Comparison of ENCODE assay signal across 14 cellular contexts in the genomic region with DNA sequence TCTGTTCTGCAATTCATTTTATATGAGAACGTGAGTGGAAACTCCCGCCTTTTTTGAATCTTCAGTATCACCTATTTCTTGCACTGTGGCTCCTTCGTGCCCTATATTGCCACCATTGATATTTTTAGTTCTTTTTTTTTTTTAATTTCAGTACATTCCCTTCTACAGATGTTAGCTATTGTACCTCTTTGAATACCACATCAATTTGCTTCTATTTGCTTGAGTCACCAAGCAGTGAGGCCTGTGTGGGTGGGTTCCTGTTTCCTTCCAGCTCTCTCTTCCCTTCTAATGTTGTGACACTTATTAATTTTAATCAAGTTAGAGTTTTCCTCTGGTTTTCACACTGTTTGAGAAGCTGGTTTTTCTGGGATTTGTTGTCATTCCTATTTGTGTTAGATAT. TPM values are rescaled to one million over a fixed set of nuclear protein-coding genes. Genes with fewer than 3 reads are reported as not detected.
DNase-seq lines count a peak whose midpoint lies in the region; ATAC-seq and TF ChIP-seq lines count a peak whose summit lies in the region.
"Had no signal": no experiment of that assay in that cellular context is flagged by ENCODE, and none has a peak within 500 bp of the region (broad histone marks: within the 10 kb centered on the region; RNA-seq: fewer than 3 reads in every experiment).

No MANE protein-coding gene starts in this region.

- H3K4me3 Mint-ChIP-seq in memory B cell (peak overlapping the region; percentile 15), Caco-2 (ENCODE audit: unreplicated experiment) (no peak overlapping the region)
- H3K4me3 Mint-ChIP-seq: HFFc6 had no signal

- 0 out of 2 replicates have a peak, but pooled peaks cover 5% of the 10 kb centered on the region for H3F3A ChIP-seq in PC-9 (ENCODE audit: insufficient read depth, low read depth)

- TF ChIP-seq POLR2A in adrenal gland (IDR thresholded peaks at IDR 0.05): no peak

- peaks cover 41% of the 10 kb centered on the region for H3K79me2 ChIP-seq in PC-9 (ENCODE audit: low read depth)

- intact Hi-C loops in PC-9 (cut with micrococcal nuclease; ENCODE audit: unreplicated experiment) (no loop called here), adrenal gland (cut with DNase I) (no loop called here), Caco-2 (cut with micrococcal nuclease; ENCODE audit: unreplicated experiment) (no loop called here)

- H3K36me3 ChIP-seq in PC-9 (ENCODE audit: low read depth): peaks cover 23% of the 10 kb centered on the region
- H3K36me3 ChIP-seq in adrenal gland (replicated peaks in 1 of 2): peaks cover 0 to 18% of the 10 kb centered on the region in 2 donors
- no peaks in the 10 kb centered on the region for H3K36me3 ChIP-seq in Caco-2 (ENCODE audit: control insufficient read depth, insufficient read depth, low read length)

- POLR2A ChIA-PET in PC-9 (lab: Charles Lee; ENCODE audit: unreplicated experiment): interaction anchor here (0.6 kb wide), 2 partner anchors 113 to 896 kb away, joined by 11 to 32 read pairs; no protein-coding TSS in a partner anchor
- POLR2A ChIA-PET in Caco-2 (lab: Charles Lee): interaction anchor here (0.8 kb wide), 1 partner anchor 30 kb away, joined by 4 read pairs; no protein-coding TSS in a partner anchor

- H3K9me2 ChIP-seq in PC-9 (ENCODE audit: insufficient read depth): no peaks in the 10 kb centered on the region

- ATAC-seq in activated CD4-positive, CD25-positive, alpha-beta regulatory T cell treated with anti-CD3 and anti-CD28 coated beads, Interleukin-2, amount 50 U/mL, for 24 hours: peak; percentile 51 to 53
- ATAC-seq in GM18858 (IDR thresholded peaks at IDR 0.05; ENCODE audit: unreplicated experiment) (peak; percentile 55), memory B cell (ENCODE audit: low read depth) (peak; percentile 92)

- peaks cover 20% of the 10 kb centered on the region for H4K20me1 ChIP-seq in PC-9 (ENCODE audit: insufficient read depth)

- CTCF ChIA-PET in PC-9 (lab: Charles Lee): no interaction called here
- CTCF ChIA-PET in Caco-2 (lab: Charles Lee): no interaction called here

- H3K27me3 Mint-ChIP-seq in memory B cell (no peaks in the 10 kb centered on the region), Caco-2 (ENCODE audit: insufficient read depth, unreplicated experiment) (no peaks in the 10 kb centered on the region)

- peak overlapping the region; percentile 17 for H3K27ac Mint-ChIP-seq in memory B cell
- no peak overlapping the region for H3K27ac Mint-ChIP-seq in Caco-2 (ENCODE audit: unreplicated experiment)
- H3K27ac Mint-ChIP-seq: HFFc6 had no signal

- H3K27ac ChIP-seq in PC-9 (0 out of 2 replicates have a peak overlapping the region, but pooled peaks have one; percentile 11), adrenal gland (no peak overlapping the region)
- H3K27ac ChIP-seq: epithelial cell of prostate, SK-N-MC had no signal

- H3K9me3 ChIP-seq in PC-9 (ENCODE audit: insufficient read depth, low read depth): no peaks in the 10 kb centered on the region
- no peaks in the 10 kb centered on the region for H3K9me3 ChIP-seq in adrenal gland (replicated peaks in 1 of 3)
- H3K9me3 ChIP-seq in Caco-2: no peaks in the 10 kb centered on the region

- peaks cover 17% of the 10 kb centered on the region for H3K4me1 Mint-ChIP-seq in memory B cell
- H3K4me1 Mint-ChIP-seq in Caco-2 (ENCODE audit: low read depth, unreplicated experiment): no peaks in the 10 kb centered on the region

- no peak overlapping the region for H3K4me3 ChIP-seq in PC-9
- H3K4me3 ChIP-seq in adrenal gland: no peak overlapping the region
- no peak overlapping the region for H3K4me3 ChIP-seq in Caco-2 (ENCODE audit: low read depth, low read length)
- H3K4me3 ChIP-seq: SK-N-MC had no signal

- no peaks in the 10 kb centered on the region for H3K27me3 ChIP-seq in PC-9 (ENCODE audit: insufficient read depth, low read depth)
- no peaks in the 10 kb centered on the region for H3K27me3 ChIP-seq in adrenal gland
- H3K27me3 ChIP-seq in Caco-2 (replicated peaks; ENCODE audit: control insufficient read depth, insufficient read depth, low read length): no peaks in the 10 kb centered on the region

- no peak for TF ChIP-seq CTCF in PC-9 (conservative IDR thresholded peaks at IDR 0.05)
- TF ChIP-seq CTCF in adrenal gland (IDR thresholded peaks at IDR 0.05): no peak
- no peak for TF ChIP-seq CTCF in Caco-2 (IDR thresholded peaks at IDR 0.05; ENCODE audit: insufficient read depth in 1 of 2, low read depth in 1 of 2, low read length in 1 of 2, severe bottlenecking in 1 of 2, unreplicated experiment in 1 of 2)

- H3K36me3 Mint-ChIP-seq in memory B cell (peaks cover 12% of the 10 kb centered on the region), Caco-2 (ENCODE audit: insufficient read depth, unreplicated experiment) (peaks cover 64% of the 10 kb centered on the region)

- BruUV-seq in PC-9 (replicated peaks; lab: Mats Ljungman, UMichigan) (no TSS peak), Caco-2 (replicated peaks; lab: Mats Ljungman, UMichigan) (no TSS peak)

- no peak overlapping the region for H3K4me2 ChIP-seq in PC-9

- DNase-seq in activated CD4-positive, CD25-positive, alpha-beta regulatory T cell treated with anti-CD3 and anti-CD28 coated beads, Interleukin-2, amount 50 U/mL, for 72 hours: no peak
- DNase-seq in PC-9 (no peak), memory B cell (ENCODE audit: low spot score in 2 of 2) (no peak), foreskin melanocyte (no peak), adrenal gland (no peak), Caco-2 (no peak)
- DNase-seq: 8988T, anterior cingulate cortex, HFFc6, NCI-H774 had no signal

- no peak overlapping the region for H2AFZ ChIP-seq in PC-9

- H3K9me3 Mint-ChIP-seq in memory B cell: no peaks in the 10 kb centered on the region
- H3K9me3 Mint-ChIP-seq in Caco-2 (ENCODE audit: unreplicated experiment): no peaks in the 10 kb centered on the region
- H3K9me3 Mint-ChIP-seq: HFFc6 had no signal

- WGBS in adrenal gland, 4 donors: 80 to 88% (median 83%) methylated on average over 3 of the region's 3 CpGs

- H3K4me1 ChIP-seq in PC-9 (replicated peaks; ENCODE audit: insufficient read depth) (no peaks in the 10 kb centered on the region), adrenal gland (replicated peaks in 1 of 2) (no peaks in the 10 kb centered on the region), Caco-2 (no peaks in the 10 kb centered on the region)

RNA-seq across cellular contexts. Expression of a gene that starts 8.7 kb away (rescaled TPM):
- total RNA-seq in PC-9 (2021) (38.4 and 53.3 TPM in 2 replicates), adrenal gland (10 to 100 TPM; 14.2 to 29.9 (median 23.0) TPM), Caco-2 (2022) (84.7 and 92.5 TPM in 2 replicates)
- 10 to 100 TPM in 1 of 3 donors, 1 to 10 TPM in 2; 5.1 to 22.0 (median 8.1) TPM for polyA plus RNA-seq in adrenal gland
